Comparison of ENCODE assay signal across 11 cellular contexts in genomic region chr2:218761795-218762194, GRCh38.
"Had no signal": no experiment of that assay in that cellular context is flagged by ENCODE, and none has a peak within 500 bp of the region (broad histone marks: within the 10 kb centered on the region; RNA-seq: fewer than 3 reads in every experiment).

No MANE protein-coding gene starts in this region.

- H3K9me3 ChIP-seq: HAP-1 had no signal

- H2AFZ ChIP-seq: GM23248, GM23338 had no signal

- DNase-seq: GM23248, GOT3, H7, H9, HCEC 1CT, HFFc6 had no signal

- H3K9ac ChIP-seq: GM23248 had no signal

- H3K27ac ChIP-seq: GM23248 had no signal

- FAIRE-seq: H1, H54 had no signal

- H3K4me3 ChIP-seq: GM23248, GM23338, HAP-1 had no signal

- H3K4me2 ChIP-seq: GM23338 had no signal

- H3K36me3 ChIP-seq: HAP-1 had no signal

- ATAC-seq: GM23338, HCT116 had no signal
